ENCODE assay signal across 15 cellular contexts in the genomic region with DNA sequence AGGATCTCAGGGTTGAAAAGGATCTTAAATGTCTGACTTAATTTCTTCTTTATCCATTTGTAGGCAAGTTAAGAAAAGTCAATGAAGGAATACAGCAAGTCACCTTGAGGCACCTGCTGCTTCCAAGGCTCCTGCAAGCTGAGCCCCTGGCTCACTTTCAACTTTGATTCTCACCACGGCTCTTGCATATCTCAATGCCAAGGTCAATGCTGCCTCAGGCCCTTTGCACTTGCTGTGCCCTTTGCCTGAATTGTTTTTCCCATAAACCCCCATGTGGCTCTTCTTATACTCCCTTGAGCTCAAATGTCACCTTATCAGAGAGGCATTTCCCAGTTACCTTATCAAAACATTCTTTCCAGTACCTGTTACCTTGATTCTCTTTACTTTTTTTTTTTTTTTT.
DNase-seq lines count a peak whose midpoint lies in the region; ATAC-seq and TF ChIP-seq lines count a peak whose summit lies in the region.
"Had no signal": no experiment of that assay in that cellular context is flagged by ENCODE, and none has a peak within 500 bp of the region (broad histone marks: within the 10 kb centered on the region; RNA-seq: fewer than 3 reads in every experiment).

No MANE protein-coding gene starts in this region.

- H3K27me3 ChIP-seq in stomach (no peaks in the 10 kb centered on the region), tibial artery (no peaks in the 10 kb centered on the region), gastroesophageal sphincter (no peaks in the 10 kb centered on the region)
- H3K27me3 ChIP-seq: BLaER1 had no signal

- peaks cover 0 to 15% (median 5%) of the 10 kb centered on the region in 4 donors for H3K36me3 ChIP-seq in stomach
- H3K36me3 ChIP-seq in tibial artery = peaks cover 0 to 34% (median 6%) of the 10 kb centered on the region in 3 donors
- peaks cover 0 to 19% of the 10 kb centered on the region in 2 donors for H3K36me3 ChIP-seq in gastroesophageal sphincter

- H3K9me3 ChIP-seq in stomach (no peaks in the 10 kb centered on the region), tibial artery (no peaks in the 10 kb centered on the region), gastroesophageal sphincter (no peaks in the 10 kb centered on the region)
- H3K9me3 ChIP-seq: BLaER1 had no signal

- no peak for TF ChIP-seq EP300 in stomach (IDR thresholded peaks at IDR 0.05)
- no peak for TF ChIP-seq EP300 in gastroesophageal sphincter (IDR thresholded peaks at IDR 0.05)

- intact Hi-C loops in stomach (cut with DNase I; ENCODE audit: low total_unique reads) (no loop called here), tibial artery (cut with DNase I; ENCODE audit: low total_unique reads) (no loop called here)

- no peak for ATAC-seq in GM18868 (IDR thresholded peaks at IDR 0.05; ENCODE audit: unreplicated experiment)
- no peak for ATAC-seq in gastroesophageal sphincter

- H3K27ac ChIP-seq in stomach (no peak overlapping the region), tibial artery (no peak overlapping the region), gastroesophageal sphincter (no peak overlapping the region)
- H3K27ac ChIP-seq: BLaER1 had no signal

- DNase-seq in activated effector memory CD4-positive, alpha-beta T cell treated with anti-CD3 and anti-CD28 coated beads, Interleukin-2, amount 50 U/mL, for 16 hours = peak; percentile 27
- DNase-seq in activated effector memory CD4-positive, alpha-beta T cell treated with Interleukin-2 at 50 U/mL for 16 hours = no peak
- DNase-seq in mesenteric fat pad (ENCODE audit: low spot score) (peak; percentile 33), stomach (peak; percentile 52), tibial artery (no peak)
- DNase-seq: 8988T; CD4-positive, alpha-beta memory T cell; DMS153; DMS79; GDM1; GOT3; H9 had no signal

- H3K4me1 ChIP-seq in stomach (peaks cover 0 to 18% (median 2%) of the 10 kb centered on the region in 4 donors), tibial artery (peaks cover 0 to 11% (median 0%) of the 10 kb centered on the region in 4 donors), gastroesophageal sphincter (no peaks in the 10 kb centered on the region)

- H3K4me3 ChIP-seq in stomach (no peak overlapping the region), tibial artery (no peak overlapping the region), gastroesophageal sphincter (no peak overlapping the region)
- H3K4me3 ChIP-seq: BLaER1 had no signal

- TF ChIP-seq CTCF in stomach (IDR thresholded peaks at IDR 0.05) = no peak
- no peak for TF ChIP-seq CTCF in tibial artery (IDR thresholded peaks at IDR 0.05)
- no peak for TF ChIP-seq CTCF in gastroesophageal sphincter (IDR thresholded peaks at IDR 0.05)

- 21 to 62% (median 43%) methylated on average over 1 of the region's 1 CpG for WGBS in stomach, 5 donors
- 87 to 100% methylated on average over 1 of the region's 1 CpG for WGBS in gastroesophageal sphincter (ENCODE audit: low coverage in 1 of 2), 2 donors

- TF ChIP-seq POLR2A in stomach (IDR thresholded peaks at IDR 0.05) (no peak), gastroesophageal sphincter (IDR thresholded peaks at IDR 0.05) (no peak)

Comparison
In these comparisons a context has a peak if more than half of its experiments do, and no peak if none do; other contexts are left out.
1. DNase-seq: peak in activated effector memory CD4-positive, alpha-beta T cell treated with anti-CD3 and anti-CD28 coated beads, Interleukin-2, amount 50 U/mL, for 16 hours (single experiment), mesenteric fat pad (single experiment) and stomach (single experiment); none in activated effector memory CD4-positive, alpha-beta T cell treated with Interleukin-2 at 50 U/mL for 16 hours (single experiment) and tibial artery (0 of 2).